8 cellular contexts compared by ENCODE assay signal in genomic region chr16:3501783-3502400, GRCh38. TPM values are rescaled to one million over a fixed set of nuclear protein-coding genes. Genes with fewer than 3 reads are reported as not detected.
DNase-seq lines count a peak whose midpoint lies in the region; ATAC-seq and TF ChIP-seq lines count a peak whose summit lies in the region.

No MANE protein-coding gene starts in this region.

- no peaks in the 10 kb centered on the region for H3K27me3 ChIP-seq in PC-9 (ENCODE audit: insufficient read depth, low read depth)

- DNase-seq in DMS 273 treated with DMSO at 0.1 percent for 48 hours (lab: John Stamatoyannopoulos, UW) (peak; percentile 72), DMS 273 (lab: John Stamatoyannopoulos, UW; ENCODE audit: unreplicated experiment) (no peak), PC-9 (no peak), fibroblast of mammary gland (ENCODE audit: low read depth) (no peak), sciatic nerve (ENCODE audit: low spot score) (peak; percentile 47), inferior parietal cortex (ENCODE audit: extremely low spot score) (no peak)

- no peaks in the 10 kb centered on the region for H4K20me1 ChIP-seq in PC-9 (ENCODE audit: insufficient read depth)

- peak overlapping the region; percentile 80 for H3K4me3 ChIP-seq in PC-9
- H3K4me3 ChIP-seq in fibroblast of mammary gland (ENCODE audit: control insufficient read depth, low read depth, low read length) = peak overlapping the region; percentile 85

- POLR2A ChIA-PET in PC-9 (lab: Charles Lee; ENCODE audit: unreplicated experiment) = interaction anchor here (0.6 kb wide), 3 partner anchors 17 to 754 kb away, joined by 3 to 7 read pairs (median 3); no protein-coding TSS in a partner anchor

- 0 out of 2 replicates have a peak, but pooled peaks cover 5% of the 10 kb centered on the region for H3K36me3 ChIP-seq in PC-9 (ENCODE audit: low read depth)

- H3K9me2 ChIP-seq in PC-9 (ENCODE audit: insufficient read depth) = no peaks in the 10 kb centered on the region

- H3K27ac ChIP-seq in PC-9 = no peak overlapping the region

- no peaks in the 10 kb centered on the region for H3K9me3 ChIP-seq in PC-9 (ENCODE audit: insufficient read depth, low read depth)

- BruUV-seq in PC-9 (replicated peaks; lab: Mats Ljungman, UMichigan) = no TSS peak

- peaks cover 20% of the 10 kb centered on the region for H3K4me1 ChIP-seq in PC-9 (replicated peaks; ENCODE audit: insufficient read depth)

- H2AFZ ChIP-seq in PC-9 = peak overlapping the region; percentile 84; the same call in 1 of the 2 replicates

- peaks cover 3% of the 10 kb centered on the region for H3F3A ChIP-seq in PC-9 (ENCODE audit: insufficient read depth, low read depth)

- CTCF ChIA-PET in PC-9 (lab: Charles Lee) = interaction anchor here (0.7 kb wide), 1 partner anchor 11 kb away, joined by 10 read pairs; no protein-coding TSS in a partner anchor

- TF ChIP-seq CTCF in PC-9 (conservative IDR thresholded peaks at IDR 0.05) = no peak
- no peak for TF ChIP-seq CTCF in fibroblast of mammary gland (conservative IDR thresholded peaks at IDR 0.05; ENCODE audit: control insufficient read depth, insufficient read depth, low read depth, low read length)

- ATAC-seq in sciatic nerve (no peak), GM21526 (IDR thresholded peaks at IDR 0.05; ENCODE audit: low FRiP score, unreplicated experiment) (no peak), HG02885 (IDR thresholded peaks at IDR 0.05; ENCODE audit: poor library complexity, unreplicated experiment) (no peak)

- intact Hi-C loops in PC-9 (cut with micrococcal nuclease; ENCODE audit: unreplicated experiment) (loop anchor here (2.0 to 10.0 kb wide), 4 partner anchors 100 to 317 kb away; partner anchors contain the start of genes OR1F1, ZNF174, ZNF263 and ZSCAN32), sciatic nerve (cut with DNase I) (no loop called here)

- peak overlapping the region; percentile 81 for H3K4me2 ChIP-seq in PC-9

- H3K79me2 ChIP-seq in PC-9 (ENCODE audit: low read depth) = peaks cover 15% of the 10 kb centered on the region

RNA-seq across cellular contexts. Expression of gene CLUAP1, which starts 1.1 kb away (rescaled TPM):
- total RNA-seq in PC-9 (2021) (47.0 and 61.4 TPM in 2 replicates), sciatic nerve (32.7 TPM)

RNA-seq across cellular contexts. Expression of gene C16orf90, which starts 6.6 kb away (rescaled TPM):
- total RNA-seq in PC-9 (2021) (not detected in 2 replicates), sciatic nerve (not detected)

RNA-seq across cellular contexts. Expression of gene NAA60, which starts 58.4 kb away (rescaled TPM):
- 57.5 and 58.7 TPM in 2 replicates for total RNA-seq in PC-9 (2021)
- total RNA-seq in sciatic nerve = 41.3 TPM

RNA-seq across cellular contexts. Expression of gene ZNF597, which starts 58.6 kb away (rescaled TPM):
- total RNA-seq in PC-9 (2021) = 1.5 and 1.8 TPM in 2 replicates
- total RNA-seq in sciatic nerve = 3.2 TPM

Comparison
In these comparisons a context has a peak if more than half of its experiments do, and no peak if none do; other contexts are left out.
1. DNase-seq: peak in DMS 273 treated with DMSO at 0.1 percent for 48 hours (single experiment) and sciatic nerve (single experiment); none in DMS 273 (single experiment), PC-9 (0 of 2), fibroblast of mammary gland (single experiment) and inferior parietal cortex (single experiment).